ENCODE assay signal across 17 cellular contexts in genomic region chr4:67531349-67531748, GRCh38. TPM values are rescaled to one million over a fixed set of nuclear protein-coding genes. Genes with fewer than 3 reads are reported as not detected.
"Had no signal": no experiment of that assay in that cellular context is flagged by ENCODE, and none has a peak within 500 bp of the region (broad histone marks: within the 10 kb centered on the region; RNA-seq: fewer than 3 reads in every experiment).

No MANE protein-coding gene starts in this region.

- H3K27me3 ChIP-seq: cardiac muscle cell, esophagus muscularis mucosa, left lung, thyroid gland had no signal

- H3K27ac ChIP-seq: cardiac muscle cell, esophagus muscularis mucosa, left lung, thyroid gland, VCaP had no signal

- DNase-seq: activated CD4-positive, alpha-beta memory T cell treated with anti-CD3 and anti-CD28 coated beads, Interleukin-2, amount 10 ng/mL, durations not matched to agents 7 days and 5 days; activated CD4-positive, alpha-beta T cell treated with anti-CD3 and anti-CD28 coated beads for 4 hours; activated effector memory CD4-positive, alpha-beta T cell treated with anti-CD3 and anti-CD28 coated beads, Interleukin-2, amount 50 U/mL, for 16 hours; activated T-cell treated with anti-CD3 and anti-CD28 coated beads, Interleukin-2, amount 50 U/mL, for 48 hours; hippocampal formation; kidney; left lung; mammary epithelial cell; naive B cell; retina; stimulated activated CD4-positive, alpha-beta T cell treated with anti-CD3 and anti-CD28 coated beads, Interleukin-2, amount 100 ng/mL, for 48 hours; thyroid gland had no signal

- H3K9me3 ChIP-seq: esophagus muscularis mucosa, thyroid gland had no signal

- H3K4me1 ChIP-seq: left lung, thyroid gland had no signal

- ATAC-seq: activated naive CD4-positive, alpha-beta T cell treated with anti-CD3 and anti-CD28 coated beads, Interleukin-2, amount 50 U/mL, for 72 hours; left lung; stimulated activated memory B cell treated with anti-CD40 and anti-IgM and Interleukin-4, amounts not matched to agents 10 μg/mL and 1 μg/mL and 100 μg/mL, for 72 hours had no signal

- H3K4me3 ChIP-seq: cardiac muscle cell, esophagus muscularis mucosa, left lung, thyroid gland had no signal

RNA-seq across cellular contexts. Expression of gene STAP1, which starts 27.2 kb away (rescaled TPM):
- total RNA-seq: cardiac muscle cell, mammary epithelial cell, thyroid gland had no signal
- polyA plus RNA-seq: mammary epithelial cell had no signal
